In genomic region chr16:4513881-4514280, GRCh38 we compare ENCODE assay signal across 8 cellular contexts. TPM values are rescaled to one million over a fixed set of nuclear protein-coding genes. Genes with fewer than 3 reads are reported as not detected.
DNase-seq lines count a peak whose midpoint lies in the region; ATAC-seq and TF ChIP-seq lines count a peak whose summit lies in the region.
"Had no signal": no experiment of that assay in that cellular context is flagged by ENCODE, and none has a peak within 500 bp of the region (broad histone marks: within the 10 kb centered on the region; RNA-seq: fewer than 3 reads in every experiment).

No MANE protein-coding gene starts in this region.

- POLR2A ChIA-PET in CD8-positive, alpha-beta memory T cell (lab: Charles Lee) = no interaction called here

- H3K4me1 ChIP-seq in CD8-positive, alpha-beta memory T cell (ENCODE audit: insufficient read depth, low read length) = peaks cover 27% of the 10 kb centered on the region

- peak overlapping the region in 2 of 7 donors; percentile 13 to 73 for H3K4me3 Mint-ChIP-seq in CD8-positive, alpha-beta memory T cell
- no peak overlapping the region for H3K4me3 Mint-ChIP-seq in activated T-helper 17 cell treated with anti-CD3 and anti-CD28 coated beads, Interleukin-2, amount 50 U/mL, for 72 hours
- H3K4me3 Mint-ChIP-seq in natural killer cell (peak overlapping the region; percentile 87), mesothelial cell of epicardium (no peak overlapping the region)

- H3K27me3 Mint-ChIP-seq in CD8-positive, alpha-beta memory T cell = peaks cover 0 to 2% of the 10 kb centered on the region in 2 donors
- H3K27me3 Mint-ChIP-seq in activated T-helper 17 cell treated with anti-CD3 and anti-CD28 coated beads, Interleukin-2, amount 50 U/mL, for 72 hours = no peaks in the 10 kb centered on the region
- H3K27me3 Mint-ChIP-seq in natural killer cell (ENCODE audit: low read depth in 2 of 2) (no peaks in the 10 kb centered on the region), mesothelial cell of epicardium (ENCODE audit: low read depth) (no peaks in the 10 kb centered on the region)

- H3K27me3 ChIP-seq in CD8-positive, alpha-beta memory T cell (ENCODE audit: insufficient read depth, low read length, poor library complexity, severe bottlenecking) = no peaks in the 10 kb centered on the region

- H3K9me3 Mint-ChIP-seq in CD8-positive, alpha-beta memory T cell = no peaks in the 10 kb centered on the region
- no peaks in the 10 kb centered on the region for H3K9me3 Mint-ChIP-seq in activated T-helper 17 cell treated with anti-CD3 and anti-CD28 coated beads, Interleukin-2, amount 50 U/mL, for 72 hours
- no peaks in the 10 kb centered on the region for H3K9me3 Mint-ChIP-seq in natural killer cell
- H3K9me3 Mint-ChIP-seq in mesothelial cell of epicardium = no peaks in the 10 kb centered on the region

- no peak for TF ChIP-seq CTCF in natural killer cell (IDR thresholded peaks at IDR 0.05)
- TF ChIP-seq CTCF in mesothelial cell of epicardium (IDR thresholded peaks at IDR 0.05; ENCODE audit: unreplicated experiment) = no peak

- ATAC-seq in activated T-helper 17 cell treated with anti-CD3 and anti-CD28 coated beads, Interleukin-2, amount 50 U/mL, for 72 hours (replicated peaks) = no peak
- no peak for ATAC-seq in natural killer cell

- H3K36me3 Mint-ChIP-seq in CD8-positive, alpha-beta memory T cell = peaks cover 0 to 52% (median 5%) of the 10 kb centered on the region in 3 donors
- H3K36me3 Mint-ChIP-seq in activated T-helper 17 cell treated with anti-CD3 and anti-CD28 coated beads, Interleukin-2, amount 50 U/mL, for 72 hours (ENCODE audit: low read depth) = peaks cover 56% of the 10 kb centered on the region
- H3K36me3 Mint-ChIP-seq in natural killer cell (no peaks in the 10 kb centered on the region), mesothelial cell of epicardium (peaks cover 2% of the 10 kb centered on the region)

- H3K36me3 ChIP-seq in CD8-positive, alpha-beta memory T cell (ENCODE audit: insufficient read depth, low read length) = peaks cover 36% of the 10 kb centered on the region

- intact Hi-C loops in natural killer cell (cut with micrococcal nuclease) = no loop called here

- CTCF ChIA-PET in CD8-positive, alpha-beta memory T cell (lab: Charles Lee) = interaction anchor here (1.1 to 2.1 kb wide), 4 partner anchors 8 to 42 kb away, joined by 3 to 16 read pairs (median 3); partner anchors contain the start of gene C16orf96

- H3K4me3 ChIP-seq in CD8-positive, alpha-beta memory T cell (ENCODE audit: low read length) = no peak overlapping the region

- peaks cover 53 to 64% (median 54%) of the 10 kb centered on the region in 3 donors for H3K4me1 Mint-ChIP-seq in CD8-positive, alpha-beta memory T cell
- H3K4me1 Mint-ChIP-seq in activated T-helper 17 cell treated with anti-CD3 and anti-CD28 coated beads, Interleukin-2, amount 50 U/mL, for 72 hours = peaks cover 33% of the 10 kb centered on the region
- peaks cover 64 to 65% of the 10 kb centered on the region in 2 donors for H3K4me1 Mint-ChIP-seq in natural killer cell
- no peaks in the 10 kb centered on the region for H3K4me1 Mint-ChIP-seq in mesothelial cell of epicardium

- H3K9me3 ChIP-seq in CD8-positive, alpha-beta memory T cell (ENCODE audit: low read length) = no peaks in the 10 kb centered on the region

- peak overlapping the region; percentile 47 for H3K27ac ChIP-seq in CD8-positive, alpha-beta memory T cell (ENCODE audit: low read depth, low read length)
- H3K27ac ChIP-seq: epithelial cell of prostate had no signal

- no peak for DNase-seq in CD8-positive, alpha-beta memory T cell
- DNase-seq in natural killer cell = no peak
- no peak for DNase-seq in NCI-H82 (lab: John Stamatoyannopoulos, UW)
- DNase-seq in mesothelial cell of epicardium (ENCODE audit: low spot score in 2 of 2, unreplicated experiment in 2 of 2) = no peak
- DNase-seq in D341Med (ENCODE audit: low spot score) = no peak
- DNase-seq: NCI-H2107 had no signal

- H3K27ac Mint-ChIP-seq in CD8-positive, alpha-beta memory T cell = peak overlapping the region in 6 of 8 donors; percentile 92 to 97 (median 94)
- peak overlapping the region; percentile 94 for H3K27ac Mint-ChIP-seq in activated T-helper 17 cell treated with anti-CD3 and anti-CD28 coated beads, Interleukin-2, amount 50 U/mL, for 72 hours
- peak overlapping the region; percentile 93 to 98 for H3K27ac Mint-ChIP-seq in natural killer cell
- no peak overlapping the region for H3K27ac Mint-ChIP-seq in mesothelial cell of epicardium

RNA-seq across cellular contexts. Expression of gene CDIP1, which starts 24.7 kb away (rescaled TPM):
- 10 to 100 TPM; 28.4 to 32.1 TPM for total RNA-seq in CD8-positive, alpha-beta memory T cell
- 21.8 TPM for polyA plus RNA-seq in CD8-positive, alpha-beta memory T cell
- total RNA-seq in activated T-helper 17 cell treated with anti-CD3 and anti-CD28 coated beads, Interleukin-2, amount 50 U/mL, for 72 hours = 10 to 100 TPM; 24.5 to 31.2 TPM
- 10 to 100 TPM; 35.2 to 49.2 (median 37.9) TPM for total RNA-seq in natural killer cell
- 24.2 to 28.2 TPM (median 27.0 TPM) in 3 replicates for total RNA-seq in mesothelial cell of epicardium

RNA-seq across cellular contexts. Expression of gene HMOX2, which starts 37.7 kb away (rescaled TPM):
- total RNA-seq in CD8-positive, alpha-beta memory T cell = 10 to 100 TPM; 87.5 to 95.2 TPM
- polyA plus RNA-seq in CD8-positive, alpha-beta memory T cell = 178 TPM
- total RNA-seq in activated T-helper 17 cell treated with anti-CD3 and anti-CD28 coated beads, Interleukin-2, amount 50 U/mL, for 72 hours = 10 to 100 TPM; 60.0 to 92.1 TPM
- 100 to 1,000 TPM in 1 of 3 donors, 10 to 100 TPM in 2; 66.0 to 104 (median 77.3) TPM for total RNA-seq in natural killer cell
- 26.3 to 30.9 TPM (median 27.5 TPM) in 3 replicates for total RNA-seq in mesothelial cell of epicardium

RNA-seq across cellular contexts. Expression of gene NMRAL1, which starts 39.5 kb away (rescaled TPM):
- total RNA-seq in CD8-positive, alpha-beta memory T cell = 10 to 100 TPM; 63.8 to 65.8 TPM
- 75.4 TPM for polyA plus RNA-seq in CD8-positive, alpha-beta memory T cell
- 10 to 100 TPM; 56.5 to 63.2 TPM for total RNA-seq in activated T-helper 17 cell treated with anti-CD3 and anti-CD28 coated beads, Interleukin-2, amount 50 U/mL, for 72 hours
- total RNA-seq in natural killer cell = 10 to 100 TPM; 66.6 to 71.2 (median 69.8) TPM
- total RNA-seq in mesothelial cell of epicardium = 55.3 to 59.1 TPM (median 56.0 TPM) in 3 replicates

RNA-seq across cellular contexts. Expression of gene C16orf96, which starts 42.3 kb away (rescaled TPM):
- total RNA-seq in CD8-positive, alpha-beta memory T cell = under 1 TPM; 0.07 to 0.11 TPM
- 0.05 TPM for polyA plus RNA-seq in CD8-positive, alpha-beta memory T cell
- total RNA-seq in activated T-helper 17 cell treated with anti-CD3 and anti-CD28 coated beads, Interleukin-2, amount 50 U/mL, for 72 hours = not detected
- total RNA-seq in natural killer cell (under 1 TPM; 0.35 to 0.61 (median 0.43) TPM), mesothelial cell of epicardium (0.45 to 0.95 TPM (median 0.58 TPM) in 3 replicates)
